In genomic region chrX:148612431-148612830, GRCh38 we compare ENCODE assay signal across 16 cellular contexts.
DNase-seq lines count a peak whose midpoint lies in the region; ATAC-seq, FAIRE-seq and TF ChIP-seq lines count a peak whose summit lies in the region.
"Had no signal": no experiment of that assay in that cellular context is flagged by ENCODE, and none has a peak within 500 bp of the region (broad histone marks: within the 10 kb centered on the region; RNA-seq: fewer than 3 reads in every experiment).

No MANE protein-coding gene starts in this region.

- H3K4me3 Mint-ChIP-seq in CD14-positive monocyte: no peak overlapping the region
- H3K4me3 Mint-ChIP-seq in activated T-helper 17 cell treated with anti-CD3 and anti-CD28 coated beads, Interleukin-2, amount 50 U/mL, for 72 hours: no peak overlapping the region
- H3K4me3 Mint-ChIP-seq: CD8-positive, alpha-beta T cell; T-helper 17 cell had no signal

- TF ChIP-seq CTCF in NB4 (IDR thresholded peaks at IDR 0.05; ENCODE audit: low read depth, low read length): no peak
- TF ChIP-seq CTCF in body of pancreas (IDR thresholded peaks at IDR 0.05): no peak
- TF ChIP-seq CTCF in CD14-positive monocyte (IDR thresholded peaks at IDR 0.05): no peak

- no peaks in the 10 kb centered on the region for H3K27me3 ChIP-seq in body of pancreas
- H3K27me3 ChIP-seq: BE2C had no signal

- intact Hi-C loops in body of pancreas (cut with DNase I): no loop called here
- intact Hi-C loops in CD14-positive monocyte (cut with micrococcal nuclease): no loop called here

- H3K36me3 ChIP-seq in body of pancreas (replicated peaks in 1 of 2; ENCODE audit: insufficient read depth in 1 of 2, low read depth in 2 of 2): no peaks in the 10 kb centered on the region
- H3K36me3 ChIP-seq: BE2C had no signal

- peak; percentile 88 for FAIRE-seq in GM19239 (lab: Jason Lieb, UNC)
- FAIRE-seq: K562 had no signal

- no peak overlapping the region for H3K4me3 ChIP-seq in NB4 (ENCODE audit: low read depth, low read length)
- no peak overlapping the region for H3K4me3 ChIP-seq in body of pancreas
- H3K4me3 ChIP-seq: K562 had no signal

- H3K36me3 Mint-ChIP-seq in CD14-positive monocyte: peaks cover 0 to under 1% of the 10 kb centered on the region in 2 donors
- no peaks in the 10 kb centered on the region for H3K36me3 Mint-ChIP-seq in activated T-helper 17 cell treated with anti-CD3 and anti-CD28 coated beads, Interleukin-2, amount 50 U/mL, for 72 hours (ENCODE audit: low read depth)
- H3K36me3 Mint-ChIP-seq: CD8-positive, alpha-beta T cell had no signal

- WGBS in body of pancreas, 2 donors: 30 to 39% methylated on average over 2 of the region's 2 CpGs

- peaks cover 6% of the 10 kb centered on the region for H3K4me1 ChIP-seq in body of pancreas
- H3K4me1 ChIP-seq: BE2C had no signal

- no peak for DNase-seq in GM19239 (ENCODE audit: insufficient read length, low spot score)
- peak; percentile 22 for DNase-seq in NB4 (ENCODE audit: low read depth)
- DNase-seq in body of pancreas: peak in 1 of 4 donors; percentile 8
- no peak for DNase-seq in CD14-positive monocyte (ENCODE audit: low spot score)
- DNase-seq in NCI-H1048 (lab: John Stamatoyannopoulos, UW): no peak
- DNase-seq: BE2C; CD8-positive, alpha-beta T cell; NCI-H1105; NCI-H1694 treated with DMSO at 0.1 percent for 48 hours; NCI-H69; SHP77 treated with DMSO at 0.1 percent for 48 hours; T-helper 17 cell had no signal

- ATAC-seq in GM18868 (IDR thresholded peaks at IDR 0.05; ENCODE audit: unreplicated experiment) (peak; percentile 3), body of pancreas (peak; percentile 48), HG03432 (IDR thresholded peaks at IDR 0.05; ENCODE audit: unreplicated experiment) (no peak)
- ATAC-seq in activated T-helper 17 cell treated with anti-CD3 and anti-CD28 coated beads, Interleukin-2, amount 50 U/mL, for 72 hours (replicated peaks): no peak
- ATAC-seq: CD8-positive, alpha-beta T cell; K562; T-helper 17 cell had no signal

- no peak overlapping the region for H3K27ac ChIP-seq in body of pancreas

- peaks cover 0 to 3% (median under 1%) of the 10 kb centered on the region in 7 donors for H3K9me3 Mint-ChIP-seq in CD14-positive monocyte
- no peaks in the 10 kb centered on the region for H3K9me3 Mint-ChIP-seq in activated T-helper 17 cell treated with anti-CD3 and anti-CD28 coated beads, Interleukin-2, amount 50 U/mL, for 72 hours

- peaks cover 15% of the 10 kb centered on the region for H3K4me1 Mint-ChIP-seq in CD14-positive monocyte
- H3K4me1 Mint-ChIP-seq in activated T-helper 17 cell treated with anti-CD3 and anti-CD28 coated beads, Interleukin-2, amount 50 U/mL, for 72 hours: no peaks in the 10 kb centered on the region
- H3K4me1 Mint-ChIP-seq: T-helper 17 cell had no signal

- H3K27ac Mint-ChIP-seq in CD14-positive monocyte: no peak overlapping the region
- no peak overlapping the region for H3K27ac Mint-ChIP-seq in activated T-helper 17 cell treated with anti-CD3 and anti-CD28 coated beads, Interleukin-2, amount 50 U/mL, for 72 hours
- H3K27ac Mint-ChIP-seq: CD8-positive, alpha-beta T cell; T-helper 17 cell had no signal

- TF ChIP-seq POLR2A in NB4 (IDR thresholded peaks at IDR 0.05; ENCODE audit: extremely low read depth, insufficient read length): no peak
- no peak for TF ChIP-seq POLR2A in body of pancreas (IDR thresholded peaks at IDR 0.05)

- no peaks in the 10 kb centered on the region for H3K27me3 Mint-ChIP-seq in CD14-positive monocyte (ENCODE audit: low read depth in 3 of 3)
- H3K27me3 Mint-ChIP-seq in activated T-helper 17 cell treated with anti-CD3 and anti-CD28 coated beads, Interleukin-2, amount 50 U/mL, for 72 hours: no peaks in the 10 kb centered on the region
- H3K27me3 Mint-ChIP-seq: T-helper 17 cell had no signal

- no peaks in the 10 kb centered on the region for H3K9me3 ChIP-seq in body of pancreas
- H3K9me3 ChIP-seq: BE2C had no signal

Comparison
In these comparisons a context has a peak if more than half of its experiments do, and no peak if none do; other contexts are left out.
1. ATAC-seq: peak in GM18868 (single experiment) and body of pancreas (single experiment); none in activated T-helper 17 cell treated with anti-CD3 and anti-CD28 coated beads, Interleukin-2, amount 50 U/mL, for 72 hours (single experiment) and HG03432 (single experiment).